11 cellular contexts compared by ENCODE assay signal in the genomic region with DNA sequence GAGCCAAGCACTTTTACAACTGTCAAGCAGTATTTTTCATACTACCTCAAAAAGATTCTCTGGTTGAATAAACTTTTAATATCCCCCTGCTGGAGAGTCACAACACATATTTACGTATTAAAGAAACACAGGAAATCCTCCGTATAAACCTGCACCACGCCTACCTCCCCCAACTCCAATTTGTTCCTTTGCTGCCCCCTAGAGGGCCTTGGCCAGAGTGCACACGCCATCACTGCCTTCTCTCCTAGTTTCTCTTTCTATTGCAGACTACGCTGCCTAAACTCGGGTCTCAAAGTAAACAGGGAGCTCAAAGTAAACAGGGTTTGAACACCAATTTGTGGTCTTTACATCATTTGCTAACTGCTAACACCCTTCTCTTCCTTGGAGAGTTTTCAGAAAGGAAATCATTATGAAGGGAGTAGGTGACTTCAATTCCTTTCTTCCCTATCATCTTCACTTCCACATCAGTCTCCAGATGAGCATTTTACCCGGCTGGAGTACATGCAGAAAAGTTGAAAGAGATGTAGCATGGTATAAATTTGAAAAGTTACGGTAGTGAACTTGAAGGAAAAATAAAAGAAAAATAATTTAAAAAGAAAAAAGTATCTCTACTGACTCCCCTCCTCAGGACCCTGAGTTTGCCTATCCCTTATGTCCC. TPM values are rescaled to one million over a fixed set of nuclear protein-coding genes. Genes with fewer than 3 reads are reported as not detected.
DNase-seq lines count a peak whose midpoint lies in the region; ATAC-seq lines count a peak whose summit lies in the region.
"Not testable (repeated sequence)": the region's sequence is repeated elsewhere in the genome, so short reads cannot be mapped to it uniquely, and the experiment has no call there.
"Had no signal": no experiment of that assay in that cellular context is flagged by ENCODE, and none has a peak within 500 bp of the region (broad histone marks: within the 10 kb centered on the region; RNA-seq: fewer than 3 reads in every experiment).

No MANE protein-coding gene starts in this region.

- H3K36me3 Mint-ChIP-seq in activated CD8-positive, alpha-beta T cell treated with anti-CD3 and anti-CD28 coated beads, Interleukin-2, amount 10 ng/mL, durations not matched to agents 7 days and 5 days (ENCODE audit: low read depth) = not testable (repeated sequence)

- peak; percentile 99 for ATAC-seq in GM18861 (IDR thresholded peaks at IDR 0.05; ENCODE audit: unreplicated experiment)
- peak; percentile 91 for ATAC-seq in GM19468 (IDR thresholded peaks at IDR 0.05; ENCODE audit: extremely low read depth, unreplicated experiment)
- peak; percentile 100 for ATAC-seq in HG02588 (IDR thresholded peaks at IDR 0.05; ENCODE audit: unreplicated experiment)
- ATAC-seq in HG03095 (IDR thresholded peaks at IDR 0.05; ENCODE audit: unreplicated experiment) = peak; percentile 99
- peak; percentile 98 for ATAC-seq in HG03565 (IDR thresholded peaks at IDR 0.05; ENCODE audit: unreplicated experiment)
- ATAC-seq in activated CD8-positive, alpha-beta T cell treated with anti-CD3 and anti-CD28 coated beads, Interleukin-2, amount 10 ng/mL, durations not matched to agents 7 days and 5 days = peak; percentile 85
- ATAC-seq in left lobe of liver = peak; percentile 92

- not testable (repeated sequence) for H3K27ac Mint-ChIP-seq in activated CD8-positive, alpha-beta T cell treated with anti-CD3 and anti-CD28 coated beads, Interleukin-2, amount 10 ng/mL, durations not matched to agents 7 days and 5 days

- not testable (repeated sequence) for H3K4me1 Mint-ChIP-seq in activated CD8-positive, alpha-beta T cell treated with anti-CD3 and anti-CD28 coated beads, Interleukin-2, amount 10 ng/mL, durations not matched to agents 7 days and 5 days (ENCODE audit: low read depth)

- POLR2A ChIA-PET in activated CD8-positive, alpha-beta T cell treated with anti-CD3 and anti-CD28 coated beads, Interleukin-2, amount 10 ng/mL, durations not matched to agents 7 days and 5 days (lab: Charles Lee) = not testable (repeated sequence)

- not testable (repeated sequence) for H3K27me3 Mint-ChIP-seq in activated CD8-positive, alpha-beta T cell treated with anti-CD3 and anti-CD28 coated beads, Interleukin-2, amount 10 ng/mL, durations not matched to agents 7 days and 5 days (ENCODE audit: low read depth)

- not testable (repeated sequence) for H3K4me3 Mint-ChIP-seq in activated CD8-positive, alpha-beta T cell treated with anti-CD3 and anti-CD28 coated beads, Interleukin-2, amount 10 ng/mL, durations not matched to agents 7 days and 5 days

- H3K9me3 Mint-ChIP-seq in activated CD8-positive, alpha-beta T cell treated with anti-CD3 and anti-CD28 coated beads, Interleukin-2, amount 10 ng/mL, durations not matched to agents 7 days and 5 days (ENCODE audit: insufficient read depth) = not testable (repeated sequence)

- CTCF ChIA-PET in activated CD8-positive, alpha-beta T cell treated with anti-CD3 and anti-CD28 coated beads, Interleukin-2, amount 10 ng/mL, durations not matched to agents 7 days and 5 days (lab: Charles Lee) = not testable (repeated sequence)

- DNase-seq in activated CD8-positive, alpha-beta T cell treated with anti-CD3 and anti-CD28 coated beads, Interleukin-2, amount 10 ng/mL, durations not matched to agents 7 days and 5 days; left lobe of liver (ENCODE audit: low spot score): not testable (repeated sequence)

RNA-seq across cellular contexts. Expression of gene PCDH11Y, which starts 8.2 kb away (rescaled TPM):
- total RNA-seq in activated CD8-positive, alpha-beta T cell treated with anti-CD3 and anti-CD28 coated beads, Interleukin-2, amount 10 ng/mL, durations not matched to agents 7 days and 5 days = not detected
- total RNA-seq in left lobe of liver = not detected
- total RNA-seq: activated T-helper 1 cell treated with anti-CD3 and anti-CD28 coated beads, Interleukin-12 subunit alpha, Interleukin-12 subunit beta, Interleukin-2, Interleukin-4 antibody, amounts not matched to agents 30 ng/mL and 10 ng/mL and 1 ng/mL, durations not matched to agents 14 hours and 24 hours and 36 hours; chondrocyte; gastrocnemius medialis; mammary epithelial cell had no signal
